19 cellular contexts compared by ENCODE assay signal in genomic region chr19:5123646-5124045, GRCh38.
A peak's percentile ranks its signal among the peaks of the same experiment; 100 is the strongest.
DNase-seq lines count a peak whose midpoint lies in the region; TF ChIP-seq lines count a peak whose summit lies in the region.
"Had no signal": no experiment of that assay in that cellular context is flagged by ENCODE, and none has a peak within 500 bp of the region (broad histone marks: within the 10 kb centered on the region; RNA-seq: fewer than 3 reads in every experiment).

No MANE protein-coding gene starts in this region.

- peaks cover 39% of the 10 kb centered on the region; the same call in 1 of the 2 replicates for H3K36me3 ChIP-seq in BLaER1
- peaks cover 15% of the 10 kb centered on the region for H3K36me3 ChIP-seq in endodermal cell (ENCODE audit: control insufficient read depth, insufficient read depth, low read length)
- peaks cover 14 to 50% of the 10 kb centered on the region in 2 donors for H3K36me3 ChIP-seq in neuronal stem cell (replicated peaks in 1 of 2; ENCODE audit: control insufficient read depth in 2 of 2, insufficient read depth in 2 of 2, low read length in 2 of 2)
- H3K36me3 ChIP-seq: SJCRH30 had no signal

- no peak overlapping the region for H3K27ac ChIP-seq in BLaER1
- H3K27ac ChIP-seq in H9 (ENCODE audit: insufficient read length, low read depth, low read length) = no peak overlapping the region
- H3K27ac ChIP-seq in endodermal cell (ENCODE audit: low read depth, low read length) = no peak overlapping the region
- H3K27ac ChIP-seq in neuronal stem cell (replicated peaks; ENCODE audit: low read length) = no peak overlapping the region
- H3K27ac ChIP-seq: GM23248, SJCRH30 had no signal

- H3K27ac Mint-ChIP-seq in H9 (peak overlapping the region in 2 of 3 experiments; percentile 68 to 94; a peak in 6 of 7 replicates), endodermal cell (peak overlapping the region; percentile 88)
- H3K27ac Mint-ChIP-seq: HFFc6 had no signal

- no peaks in the 10 kb centered on the region for H3K79me1 ChIP-seq in H9 (ENCODE audit: insufficient read depth, low read depth, low read length, poor library complexity, severe bottlenecking)
- H3K79me1 ChIP-seq in neuronal stem cell (ENCODE audit: low read depth, low read length) = peaks cover 2% of the 10 kb centered on the region

- H3K79me2 ChIP-seq in H9 (ENCODE audit: insufficient read depth, low read length) = no peaks in the 10 kb centered on the region

- TF ChIP-seq CTCF in H9 (conservative IDR thresholded peaks at IDR 0.05) (no peak), endodermal cell (conservative IDR thresholded peaks at IDR 0.05) (no peak)

- H3K36me3 Mint-ChIP-seq in H9 (ENCODE audit: insufficient read depth in 1 of 3, low read depth in 3 of 3) (peaks cover 7 to 26% (median 24%) of the 10 kb centered on the region in 3 experiments; a peak in 6 of 7 replicates), endodermal cell (ENCODE audit: low read depth) (peaks cover 21% of the 10 kb centered on the region)

- no peak overlapping the region for H3K56ac ChIP-seq in H9 (ENCODE audit: insufficient read length, low read depth, low read length)

- H2BK20ac ChIP-seq in H9 (ENCODE audit: low read depth, low read length, poor library complexity, severe bottlenecking) = no peak overlapping the region

- no peak overlapping the region for H3K9ac ChIP-seq in BLaER1
- no peak overlapping the region for H3K9ac ChIP-seq in H9 (ENCODE audit: extremely low read depth, insufficient read length, low read length)
- H3K9ac ChIP-seq in endodermal cell (ENCODE audit: extremely low read depth, low read length, poor library complexity, severe bottlenecking) = no peak overlapping the region
- H3K9ac ChIP-seq in neuronal stem cell (ENCODE audit: low read depth, low read length, poor library complexity) = no peak overlapping the region
- H3K9ac ChIP-seq: GM23248 had no signal

- H3K18ac ChIP-seq in H9 (ENCODE audit: insufficient read length, low read depth, low read length) (no peak overlapping the region), neuronal stem cell (ENCODE audit: low read length) (peak overlapping the region; percentile 89)

- H3K4me1 Mint-ChIP-seq in H9 (peaks cover 37 to 63% of the 10 kb centered on the region in 2 experiments), endodermal cell (peaks cover 24% of the 10 kb centered on the region)

- H3K9me3 Mint-ChIP-seq in H9 (no peaks in the 10 kb centered on the region; a peak in 1 of 5 replicates), endodermal cell (no peaks in the 10 kb centered on the region)
- H3K9me3 Mint-ChIP-seq: CD8-positive, alpha-beta memory T cell; HFFc6 had no signal

- H3K23ac ChIP-seq in H9 (ENCODE audit: insufficient read length, low read depth, low read length) (no peak overlapping the region), neuronal stem cell (ENCODE audit: low read depth, low read length, poor library complexity) (peak overlapping the region; percentile 80)

- no peaks in the 10 kb centered on the region for H3K27me3 Mint-ChIP-seq in H9 (ENCODE audit: low read depth)
- no peaks in the 10 kb centered on the region for H3K27me3 Mint-ChIP-seq in endodermal cell (ENCODE audit: insufficient read depth)
- H3K27me3 Mint-ChIP-seq: CD8-positive, alpha-beta memory T cell had no signal

- H2BK120ac ChIP-seq in H9 (ENCODE audit: low read depth, low read length, poor library complexity, severe bottlenecking) (no peak overlapping the region), neuronal stem cell (ENCODE audit: low read depth, low read length) (no peak overlapping the region)

- H4K20me1 ChIP-seq in BLaER1 (peaks cover 100% of the 10 kb centered on the region), H9 (ENCODE audit: control insufficient read depth, insufficient read depth, insufficient read length) (no peaks in the 10 kb centered on the region)

- no peak overlapping the region for H4K5ac ChIP-seq in H9 (ENCODE audit: insufficient read length, low read depth, low read length)

- no peak overlapping the region for H3K4me3 Mint-ChIP-seq in H9
- H3K4me3 Mint-ChIP-seq in endodermal cell = no peak overlapping the region
- H3K4me3 Mint-ChIP-seq: CD8-positive, alpha-beta memory T cell; HFFc6 had no signal

- DNase-seq in H9 (peak; percentile 47), endodermal cell (peak; percentile 75), neuronal stem cell (ENCODE audit: low spot score) (no peak), globus pallidus (ENCODE audit: low spot score) (no peak), SKM-1 treated with dmso at 0.1 percent for 144 hours (lab: John Stamatoyannopoulos, UW; ENCODE audit: unreplicated experiment) (no peak)
- no peak for DNase-seq in activated naive CD4-positive, alpha-beta T cell treated with Interleukin-2 at 50 U/mL for 16 hours
- DNase-seq: AML-193; CD8-positive, alpha-beta memory T cell; DND-41; GF-D8; GM23248; HFFc6; Karpas-422; MM.1S; NCI-H1105 treated with DMSO at 0.1 percent for 48 hours; NCI-H1930; NCI-H2171 treated with DMSO at 0.1 percent for 48 hours; SJCRH30 had no signal

- H3K14ac ChIP-seq in H9 (ENCODE audit: insufficient read depth, low read length) (no peak overlapping the region), neuronal stem cell (ENCODE audit: low read length) (no peak overlapping the region)

- H2BK15ac ChIP-seq in H9 (ENCODE audit: low read depth, low read length) (no peak overlapping the region), neuronal stem cell (ENCODE audit: low read length) (no peak overlapping the region)

- H3K9me3 ChIP-seq in BLaER1 (no peaks in the 10 kb centered on the region), H9 (ENCODE audit: control insufficient read depth, low read depth, low read length) (no peaks in the 10 kb centered on the region), endodermal cell (ENCODE audit: control insufficient read depth, low read length) (no peaks in the 10 kb centered on the region), neuronal stem cell (replicated peaks in 1 of 2; ENCODE audit: control insufficient read depth in 2 of 2, insufficient read depth in 1 of 2, low read depth in 1 of 2, low read length in 2 of 2) (no peaks in the 10 kb centered on the region)
- H3K9me3 ChIP-seq: SJCRH30 had no signal

- H2BK5ac ChIP-seq in H9 (ENCODE audit: insufficient read length, low read length) (no peak overlapping the region), neuronal stem cell (ENCODE audit: low read length) (no peak overlapping the region)

- H2AFZ ChIP-seq in H9 (ENCODE audit: low read length) (no peak overlapping the region), neuronal stem cell (ENCODE audit: low read length) (no peak overlapping the region)
- H2AFZ ChIP-seq: GM23248 had no signal

- no CpG with 5 or more reads among the region's 11 CpGs for WGBS in H9 (ENCODE audit: extremely low coverage, insufficient read length, low lambda C conversion rate)
- WGBS in endodermal cell (ENCODE audit: insufficient coverage in 1 of 2, insufficient read length in 1 of 2), 2 experiments = 84 to 96% methylated on average over 4 to 11 of the region's 11 CpGs
- WGBS in neuronal stem cell (ENCODE audit: extremely low coverage in 2 of 2, insufficient read length in 2 of 2, insufficient replicate concordance in 1 of 2), 2 donors = no CpG with 5 or more reads among the region's 11 CpGs

- H2AK5ac ChIP-seq in H9 (ENCODE audit: insufficient read length, low read length) (no peak overlapping the region), neuronal stem cell (ENCODE audit: low read depth, low read length) (peak overlapping the region; percentile 30)

- H3K4me2 ChIP-seq in BLaER1 = peak overlapping the region; percentile 87
- no peak overlapping the region for H3K4me2 ChIP-seq in H9 (ENCODE audit: insufficient read depth, insufficient read length, low read length)
- H3K4me2 ChIP-seq in neuronal stem cell (ENCODE audit: insufficient read depth, low read length, poor library complexity, severe bottlenecking) = no peak overlapping the region

- H3K27me3 ChIP-seq in BLaER1 = no peaks in the 10 kb centered on the region
- H3K27me3 ChIP-seq in H9 (ENCODE audit: insufficient read depth, low read length) = no peaks in the 10 kb centered on the region
- no peaks in the 10 kb centered on the region for H3K27me3 ChIP-seq in endodermal cell (ENCODE audit: control insufficient read depth, insufficient read depth, low read length, poor library complexity, severe bottlenecking)
- H3K27me3 ChIP-seq in neuronal stem cell (ENCODE audit: control insufficient read depth in 3 of 3, insufficient read depth in 3 of 3, low read depth in 1 of 3, low read length in 3 of 3) = no peaks in the 10 kb centered on the region
- H3K27me3 ChIP-seq: SJCRH30 had no signal

- H4K8ac ChIP-seq in H9 (replicated peaks; ENCODE audit: insufficient read length, low read depth, low read length) (no peak overlapping the region), neuronal stem cell (ENCODE audit: low read depth, low read length) (no peak overlapping the region)

- no peak overlapping the region for H3K4ac ChIP-seq in H9 (ENCODE audit: low read depth, low read length)
- no peak overlapping the region for H3K4ac ChIP-seq in neuronal stem cell (ENCODE audit: low read length)

- H3K23me2 ChIP-seq in H9 (ENCODE audit: insufficient read length, low read depth, low read length, poor library complexity, severe bottlenecking) = no peaks in the 10 kb centered on the region

- H4K91ac ChIP-seq in H9 (ENCODE audit: insufficient read length, low read depth, low read length) (no peak overlapping the region), neuronal stem cell (ENCODE audit: low read depth, low read length, poor library complexity) (no peak overlapping the region)

- H3K4me1 ChIP-seq in BLaER1 = peaks cover 99% of the 10 kb centered on the region
- peaks cover 2% of the 10 kb centered on the region; the same call in 1 of the 2 replicates for H3K4me1 ChIP-seq in H9 (ENCODE audit: insufficient read depth, low read length)
- H3K4me1 ChIP-seq in endodermal cell (ENCODE audit: control insufficient read depth, insufficient read depth, low read length) = peaks cover 8% of the 10 kb centered on the region
- peaks cover 21 to 35% of the 10 kb centered on the region in 2 donors for H3K4me1 ChIP-seq in neuronal stem cell (ENCODE audit: control insufficient read depth in 2 of 2, insufficient read depth in 1 of 2, low read depth in 1 of 2, low read length in 2 of 2)

- H3T11ph ChIP-seq in H9 (ENCODE audit: low read length) = no peak overlapping the region

- H3K4me3 ChIP-seq in BLaER1 (no peak overlapping the region), endodermal cell (ENCODE audit: low read length) (no peak overlapping the region), neuronal stem cell (ENCODE audit: low read length in 2 of 2) (no peak overlapping the region)
- H3K4me3 ChIP-seq: GM23248, SJCRH30 had no signal

- no peak overlapping the region for H2BK12ac ChIP-seq in H9 (ENCODE audit: insufficient read length, low read depth, low read length)
- no peak overlapping the region for H2BK12ac ChIP-seq in neuronal stem cell (ENCODE audit: low read length)

Comparison
In these comparisons a context has a peak if more than half of its experiments do, and no peak if none do; other contexts are left out.
1. DNase-seq: peak in H9 (single experiment) and endodermal cell (single experiment); none in neuronal stem cell (single experiment), activated naive CD4-positive, alpha-beta T cell treated with Interleukin-2 at 50 U/mL for 16 hours (single experiment), globus pallidus (single experiment) and SKM-1 treated with dmso at 0.1 percent for 144 hours (single experiment).